1 cellular context compared by ENCODE assay signal in the genomic region with DNA sequence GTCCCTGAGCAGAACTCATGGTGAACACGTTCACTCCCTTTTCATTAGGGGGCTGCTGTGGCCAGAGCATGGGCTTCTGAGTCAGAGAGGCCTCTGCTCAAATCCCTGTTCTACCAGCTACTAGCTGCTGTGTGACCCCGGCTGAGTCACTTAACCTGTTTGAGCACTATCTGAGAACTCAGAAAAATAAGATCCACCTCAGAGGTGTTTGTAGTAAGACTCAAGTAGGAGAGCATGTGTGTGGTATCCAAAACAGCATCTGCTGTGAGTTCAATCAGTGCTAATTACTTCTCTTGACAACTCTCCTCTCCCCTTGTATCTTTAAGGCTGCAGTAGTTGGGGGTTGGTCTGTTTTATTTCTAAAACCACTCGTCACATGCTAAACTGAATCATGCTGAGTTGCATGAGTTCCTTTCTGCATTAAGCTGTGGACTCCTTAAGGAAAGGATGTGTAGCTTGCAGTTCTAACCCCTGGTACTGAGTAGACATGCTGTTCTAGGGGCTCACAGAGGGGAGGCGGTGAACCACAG.
TF ChIP-seq lines count a peak whose summit lies in the region.

No MANE protein-coding gene starts in this region.

TF ChIP-seq in WTC11, 78 proteins besides CTCF, POLR2A, EP300 and RAD21 (continued from another document):
- TF ChIP-seq, protein P1, sequence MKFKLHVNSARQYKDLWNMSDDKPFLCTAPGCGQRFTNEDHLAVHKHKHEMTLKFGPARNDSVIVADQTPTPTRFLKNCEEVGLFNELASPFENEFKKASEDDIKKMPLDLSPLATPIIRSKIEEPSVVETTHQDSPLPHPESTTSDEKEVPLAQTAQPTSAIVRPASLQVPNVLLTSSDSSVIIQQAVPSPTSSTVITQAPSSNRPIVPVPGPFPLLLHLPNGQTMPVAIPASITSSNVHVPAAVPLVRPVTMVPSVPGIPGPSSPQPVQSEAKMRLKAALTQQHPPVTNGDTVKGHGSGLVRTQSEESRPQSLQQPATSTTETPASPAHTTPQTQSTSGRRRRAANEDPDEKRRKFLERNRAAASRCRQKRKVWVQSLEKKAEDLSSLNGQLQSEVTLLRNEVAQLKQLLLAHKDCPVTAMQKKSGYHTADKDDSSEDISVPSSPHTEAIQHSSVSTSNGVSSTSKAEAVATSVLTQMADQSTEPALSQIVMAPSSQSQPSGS (CRISPR knock-in tag; IDR thresholded peaks at IDR 0.05; ENCODE audit: borderline replicate concordance, low read depth): no peak
- no peak for TF ChIP-seq ELF4 (CRISPR knock-in tag; IDR thresholded peaks at IDR 0.05; ENCODE audit: low read depth)
- TF ChIP-seq ZNF138 (CRISPR knock-in tag; conservative IDR thresholded peaks at IDR 0.05): no peak
- no peak for TF ChIP-seq HMGXB4 (CRISPR knock-in tag; IDR thresholded peaks at IDR 0.05)
- TF ChIP-seq SP1 (CRISPR knock-in tag; conservative IDR thresholded peaks at IDR 0.05): no peak
- no peak for TF ChIP-seq SOX15 (CRISPR knock-in tag; IDR thresholded peaks at IDR 0.05)
- TF ChIP-seq, protein P2, sequence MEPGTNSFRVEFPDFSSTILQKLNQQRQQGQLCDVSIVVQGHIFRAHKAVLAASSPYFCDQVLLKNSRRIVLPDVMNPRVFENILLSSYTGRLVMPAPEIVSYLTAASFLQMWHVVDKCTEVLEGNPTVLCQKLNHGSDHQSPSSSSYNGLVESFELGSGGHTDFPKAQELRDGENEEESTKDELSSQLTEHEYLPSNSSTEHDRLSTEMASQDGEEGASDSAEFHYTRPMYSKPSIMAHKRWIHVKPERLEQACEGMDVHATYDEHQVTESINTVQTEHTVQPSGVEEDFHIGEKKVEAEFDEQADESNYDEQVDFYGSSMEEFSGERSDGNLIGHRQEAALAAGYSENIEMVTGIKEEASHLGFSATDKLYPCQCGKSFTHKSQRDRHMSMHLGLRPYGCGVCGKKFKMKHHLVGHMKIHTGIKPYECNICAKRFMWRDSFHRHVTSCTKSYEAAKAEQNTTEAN (CRISPR knock-in tag; IDR thresholded peaks at IDR 0.05): no peak
